17 cellular contexts compared by ENCODE assay signal in genomic region chr16:17223576-17223975, GRCh38.
"Had no signal": no experiment of that assay in that cellular context is flagged by ENCODE, and none has a peak within 500 bp of the region (broad histone marks: within the 10 kb centered on the region; RNA-seq: fewer than 3 reads in every experiment).

No MANE protein-coding gene starts in this region.

- H3K27ac ChIP-seq: coronary artery, ovary, thyroid gland, WERI-Rb-1 had no signal

- H3K9me3 ChIP-seq: gastrocnemius medialis, heart left ventricle, ovary, thyroid gland had no signal

- ATAC-seq: activated T-helper 17 cell treated with anti-CD3 and anti-CD28 coated beads, Interleukin-2, amount 50 U/mL, for 72 hours; gastrocnemius medialis had no signal

- H3K4me3 ChIP-seq: coronary artery, gastrocnemius medialis, heart left ventricle, ovary, thyroid gland had no signal

- FAIRE-seq: endometrium had no signal

- H3K36me3 ChIP-seq: gastrocnemius medialis, heart left ventricle, ovary, thyroid gland, WERI-Rb-1 had no signal

- H3K27me3 ChIP-seq: gastrocnemius medialis, heart left ventricle, ovary, thyroid gland had no signal

- H3K4me1 ChIP-seq: thyroid gland had no signal

- DNase-seq: activated CD4-positive, alpha-beta T cell treated with anti-CD3 and anti-CD28 coated beads, Interleukin-2, amount 50 U/mL, for 4 hours; activated CD8-positive, alpha-beta memory T cell treated with anti-CD3 and anti-CD28 coated beads, Interleukin-2, amount 10 ng/mL, durations not matched to agents 7 days and 5 days; activated naive CD4-positive, alpha-beta T cell; activated naive CD8-positive, alpha-beta T cell treated with anti-CD3 and anti-CD28 coated beads for 36 hours; erythroblast; left ventricle myocardium superior; ovary; stimulated activated CD4-positive, alpha-beta T cell treated with anti-CD3 and anti-CD28 coated beads, Interleukin-12 subunit alpha, Interleukin-12 subunit beta, amount 100 ng/mL, for 4 hours; stimulated activated CD4-positive, alpha-beta T cell treated with anti-CD3 and anti-CD28 coated beads, Interleukin-1b, Interleukin-23, amount 100 ng/mL, for 48 hours; stimulated activated naive CD4-positive, alpha-beta T cell treated with Interleukin-2 at 50 U/mL for 16 hours; WERI-Rb-1 had no signal
